13 cellular contexts compared by ENCODE assay signal in genomic region chr13:40652588-40652940, GRCh38. TPM values are rescaled to one million over a fixed set of nuclear protein-coding genes. Genes with fewer than 3 reads are reported as not detected.
A peak's percentile ranks its signal among the peaks of the same experiment; 100 is the strongest.
DNase-seq lines count a peak whose midpoint lies in the region; ATAC-seq and TF ChIP-seq lines count a peak whose summit lies in the region.
"Had no signal": no experiment of that assay in that cellular context is flagged by ENCODE, and none has a peak within 500 bp of the region (broad histone marks: within the 10 kb centered on the region; RNA-seq: fewer than 3 reads in every experiment).

No MANE protein-coding gene starts in this region.

- H3K9me3 ChIP-seq in SU-DHL-6 (ENCODE audit: insufficient read depth, low read length) = no peaks in the 10 kb centered on the region
- no peaks in the 10 kb centered on the region for H3K9me3 ChIP-seq in left ventricle myocardium inferior (replicated peaks)
- H3K9me3 ChIP-seq in esophagus squamous epithelium = no peaks in the 10 kb centered on the region
- H3K9me3 ChIP-seq: A549, right lobe of liver had no signal

- peak overlapping the region; percentile 52 for H3K4me3 ChIP-seq in SU-DHL-6 (ENCODE audit: insufficient read depth, low read length, poor library complexity, severe bottlenecking)
- H3K4me3 ChIP-seq in left ventricle myocardium inferior = no peak overlapping the region
- no peak overlapping the region for H3K4me3 ChIP-seq in esophagus squamous epithelium
- H3K4me3 ChIP-seq: A549, lung, right lobe of liver had no signal

- H3K4me2 ChIP-seq in SU-DHL-6 (ENCODE audit: low read depth, low read length, poor library complexity, severe bottlenecking) = peak overlapping the region; percentile 93
- H3K4me2 ChIP-seq: A549 had no signal

- no peaks in the 10 kb centered on the region for H3K9me3 Mint-ChIP-seq in activated CD8-positive, alpha-beta memory T cell treated with anti-CD3 and anti-CD28 coated beads, Interleukin-2, amount 10 ng/mL, durations not matched to agents 7 days and 5 days (ENCODE audit: low read depth)
- no peaks in the 10 kb centered on the region for H3K9me3 Mint-ChIP-seq in stimulated activated effector memory CD8-positive, alpha-beta T cell treated with anti-CD3 and anti-CD28 coated beads, Interleukin-12 subunit alpha, Interleukin-12 subunit beta, amount 100 ng/mL, for 72 hours

- H3K4me1 Mint-ChIP-seq in activated CD8-positive, alpha-beta memory T cell treated with anti-CD3 and anti-CD28 coated beads, Interleukin-2, amount 10 ng/mL, durations not matched to agents 7 days and 5 days = peaks cover 77% of the 10 kb centered on the region
- peaks cover 82% of the 10 kb centered on the region for H3K4me1 Mint-ChIP-seq in stimulated activated effector memory CD8-positive, alpha-beta T cell treated with anti-CD3 and anti-CD28 coated beads, Interleukin-12 subunit alpha, Interleukin-12 subunit beta, amount 100 ng/mL, for 72 hours

- H3K9ac ChIP-seq in SU-DHL-6 (ENCODE audit: low read length) = peak overlapping the region; percentile 46

- H3K27ac Mint-ChIP-seq in activated CD8-positive, alpha-beta memory T cell treated with anti-CD3 and anti-CD28 coated beads, Interleukin-2, amount 10 ng/mL, durations not matched to agents 7 days and 5 days = no peak overlapping the region
- H3K27ac Mint-ChIP-seq in stimulated activated effector memory CD8-positive, alpha-beta T cell treated with anti-CD3 and anti-CD28 coated beads, Interleukin-12 subunit alpha, Interleukin-12 subunit beta, amount 100 ng/mL, for 72 hours = peak overlapping the region; percentile 96

- peaks cover 99% of the 10 kb centered on the region for H3K79me2 ChIP-seq in SU-DHL-6 (ENCODE audit: insufficient read depth, low read length)

- DNase-seq in activated CD8-positive, alpha-beta memory T cell treated with anti-CD3 and anti-CD28 coated beads, Interleukin-2, amount 10 ng/mL, durations not matched to agents 7 days and 5 days = no peak
- DNase-seq in activated CD8-positive, alpha-beta memory T cell treated with anti-CD3 and anti-CD28 coated beads, Interleukin-2, amount 50 U/mL, for 48 hours = no peak
- DNase-seq in stimulated activated effector memory CD8-positive, alpha-beta T cell treated with anti-CD3 and anti-CD28 coated beads, Interleukin-12 subunit alpha, Interleukin-12 subunit beta, amount 100 ng/mL, for 72 hours (ENCODE audit: low spot score in 2 of 2) = no peak
- no peak for DNase-seq in NCI-H345 treated with DMSO at 0.1 percent for 48 hours (lab: John Stamatoyannopoulos, UW; ENCODE audit: unreplicated experiment)
- no peak for DNase-seq in left ventricle myocardium inferior
- DNase-seq in esophagus squamous epithelium (lab: John Stamatoyannopoulos, UW) = no peak
- DNase-seq: amniotic stem cell, substantia nigra had no signal

- H3F3A ChIP-seq in SU-DHL-6 (ENCODE audit: insufficient read depth) = peaks cover 69% of the 10 kb centered on the region

- H3K9me2 ChIP-seq in SU-DHL-6 (replicated peaks; ENCODE audit: insufficient read depth, low read length) = no peaks in the 10 kb centered on the region

- no peaks in the 10 kb centered on the region for H3K36me3 ChIP-seq in SU-DHL-6 (ENCODE audit: low read length)
- no peaks in the 10 kb centered on the region for H3K36me3 ChIP-seq in left ventricle myocardium inferior
- no peaks in the 10 kb centered on the region for H3K36me3 ChIP-seq in esophagus squamous epithelium
- H3K36me3 ChIP-seq: right lobe of liver had no signal

- H3K4me1 ChIP-seq in left ventricle myocardium inferior (peaks cover 78% of the 10 kb centered on the region), esophagus squamous epithelium (peaks cover 9 to 89% (median 43%) of the 10 kb centered on the region in 3 donors)

- intact Hi-C loops in left ventricle myocardium inferior (cut with micrococcal nuclease) (no loop called here), esophagus squamous epithelium (cut with DNase I) (no loop called here)

- H3K27ac ChIP-seq in SU-DHL-6 (ENCODE audit: low read depth, low read length) (peak overlapping the region; percentile 95), left ventricle myocardium inferior (replicated peaks) (no peak overlapping the region), esophagus squamous epithelium (no peak overlapping the region)
- H3K27ac ChIP-seq: A549 had no signal

- H3K27me3 Mint-ChIP-seq in activated CD8-positive, alpha-beta memory T cell treated with anti-CD3 and anti-CD28 coated beads, Interleukin-2, amount 10 ng/mL, durations not matched to agents 7 days and 5 days = no peaks in the 10 kb centered on the region

- no peaks in the 10 kb centered on the region for H3K27me3 ChIP-seq in SU-DHL-6 (ENCODE audit: low read length)
- H3K27me3 ChIP-seq in left ventricle myocardium inferior (ENCODE audit: low read depth) = no peaks in the 10 kb centered on the region
- H3K27me3 ChIP-seq in esophagus squamous epithelium = no peaks in the 10 kb centered on the region
- H3K27me3 ChIP-seq: right lobe of liver had no signal

- TF ChIP-seq CTCF in SU-DHL-6 (IDR thresholded peaks at IDR 0.05; ENCODE audit: insufficient read depth, low read length, poor library complexity, severe bottlenecking) (no peak), left ventricle myocardium inferior (IDR thresholded peaks at IDR 0.05; ENCODE audit: borderline replicate concordance) (no peak), esophagus squamous epithelium (IDR thresholded peaks at IDR 0.05) (no peak)

- no peak for TF ChIP-seq POLR2A in esophagus squamous epithelium (IDR thresholded peaks at IDR 0.05)

- no peak overlapping the region for H2AFZ ChIP-seq in SU-DHL-6 (ENCODE audit: low read depth, low read length, severe bottlenecking)

- H3K4me3 Mint-ChIP-seq in activated CD8-positive, alpha-beta memory T cell treated with anti-CD3 and anti-CD28 coated beads, Interleukin-2, amount 10 ng/mL, durations not matched to agents 7 days and 5 days = peak overlapping the region; percentile 56
- peak overlapping the region; percentile 70 for H3K4me3 Mint-ChIP-seq in stimulated activated effector memory CD8-positive, alpha-beta T cell treated with anti-CD3 and anti-CD28 coated beads, Interleukin-12 subunit alpha, Interleukin-12 subunit beta, amount 100 ng/mL, for 72 hours

- CTCF ChIA-PET in activated CD8-positive, alpha-beta memory T cell treated with anti-CD3 and anti-CD28 coated beads, Interleukin-2, amount 10 ng/mL, durations not matched to agents 7 days and 5 days (lab: Charles Lee) = no interaction called here

- H3K36me3 Mint-ChIP-seq in activated CD8-positive, alpha-beta memory T cell treated with anti-CD3 and anti-CD28 coated beads, Interleukin-2, amount 10 ng/mL, durations not matched to agents 7 days and 5 days = peaks cover 20% of the 10 kb centered on the region
- peaks cover 5% of the 10 kb centered on the region for H3K36me3 Mint-ChIP-seq in stimulated activated effector memory CD8-positive, alpha-beta T cell treated with anti-CD3 and anti-CD28 coated beads, Interleukin-12 subunit alpha, Interleukin-12 subunit beta, amount 100 ng/mL, for 72 hours

- H4K20me1 ChIP-seq in SU-DHL-6 (ENCODE audit: low read depth, low read length) = peaks cover 17% of the 10 kb centered on the region

- 53 to 55% methylated on average over 2 of the region's 2 CpGs for WGBS in esophagus squamous epithelium, 2 donors

- ATAC-seq in activated CD8-positive, alpha-beta memory T cell treated with anti-CD3 and anti-CD28 coated beads, Interleukin-2, amount 10 ng/mL, durations not matched to agents 7 days and 5 days = no peak
- peak; percentile 42 for ATAC-seq in HG02678 (IDR thresholded peaks at IDR 0.05; ENCODE audit: unreplicated experiment)
- ATAC-seq in stimulated activated effector memory CD8-positive, alpha-beta T cell treated with anti-CD3 and anti-CD28 coated beads, Interleukin-12 subunit alpha, Interleukin-12 subunit beta, amount 100 ng/mL, for 72 hours = no peak
- ATAC-seq: A549 had no signal

RNA-seq across cellular contexts. Expression of gene FOXO1, which starts 13.9 kb away (rescaled TPM):
- 10 to 100 TPM; 20.2 to 27.1 TPM for total RNA-seq in activated CD8-positive, alpha-beta memory T cell treated with anti-CD3 and anti-CD28 coated beads, Interleukin-2, amount 10 ng/mL, durations not matched to agents 7 days and 5 days
- total RNA-seq in left ventricle myocardium inferior (13.2 TPM), esophagus squamous epithelium (10 to 100 TPM in 3 of 4 donors, 1 to 10 TPM in 1; 9.1 to 42.3 (median 14.2) TPM)
